ENCODE assay signal across 1 cellular context in genomic region chr13:45826741-45827140, GRCh38.
TF ChIP-seq lines count a peak whose summit lies in the region.

No MANE protein-coding gene starts in this region.

TF ChIP-seq in GM12878, 131 proteins besides CTCF, POLR2A, EP300 and RAD21 (continued from another document):
- TF ChIP-seq BHLHE40 (IDR thresholded peaks at IDR 0.05; ENCODE audit: borderline replicate concordance in 1 of 2, low read depth in 2 of 2, low read length in 1 of 2) (peak in 1 of 2 experiments; percentile 29; a peak in 1 of 4 replicates), ZBTB11 (CRISPR knock-in tag; IDR thresholded peaks at IDR 0.05) (no peak), MTA3 (IDR thresholded peaks at IDR 0.05; ENCODE audit: borderline replicate concordance, low read length) (no peak), KAT2A (conservative IDR thresholded peaks at IDR 0.05; ENCODE audit: control insufficient read depth, low read depth, low read length) (no peak), TCF3 (IDR thresholded peaks at IDR 0.05; ENCODE audit: borderline replicate concordance, insufficient read depth, low read depth, low read length) (no peak), POLR2AphosphoS5 (IDR thresholded peaks at IDR 0.05; ENCODE audit: low read length) (no peak), E2F8 (IDR thresholded peaks at IDR 0.05; ENCODE audit: low read depth, partially characterized antibody) (no peak), RELB (IDR thresholded peaks at IDR 0.05; ENCODE audit: low read depth) (peak; percentile 43; the same call in 1 of the 2 replicates), YBX1 (IDR thresholded peaks at IDR 0.05) (no peak), ATF3 (IDR thresholded peaks at IDR 0.05; ENCODE audit: borderline replicate concordance, extremely low read depth, low read depth, low read length) (no peak), CBFB (IDR thresholded peaks at IDR 0.05; ENCODE audit: low read depth) (no peak), ATF2 (IDR thresholded peaks at IDR 0.05; ENCODE audit: low read length) (no peak), POU2F2 (IDR thresholded peaks at IDR 0.05; ENCODE audit: borderline replicate concordance, low read depth, low read length) (no peak), ZNF622 (IDR thresholded peaks at IDR 0.05) (no peak), IKZF1 (conservative IDR thresholded peaks at IDR 0.05) (peak; percentile 75), BMI1 (IDR thresholded peaks at IDR 0.05; ENCODE audit: borderline replicate concordance) (no peak), MYB (IDR thresholded peaks at IDR 0.05; ENCODE audit: borderline replicate concordance, low read depth, low read length) (0 out of 2 replicates have a peak, but pooled peaks have one; percentile 34), MLLT1 (IDR thresholded peaks at IDR 0.05) (0 out of 2 replicates have a peak, but pooled peaks have one; percentile 41), MTA2 (IDR thresholded peaks at IDR 0.05; ENCODE audit: low read depth) (peak; percentile 85), NBN (IDR thresholded peaks at IDR 0.05) (no peak), ZNF274 (IDR thresholded peaks at IDR 0.05; ENCODE audit: insufficient read depth, insufficient read length) (no peak), HSF1 (IDR thresholded peaks at IDR 0.05; ENCODE audit: low read depth, low read length) (no peak), DPF2 (IDR thresholded peaks at IDR 0.05) (0 out of 2 replicates have a peak, but pooled peaks have one; percentile 30), MEF2B (IDR thresholded peaks at IDR 0.05; ENCODE audit: partially characterized antibody, poor library complexity, severe bottlenecking) (peak; percentile 63), ATF7 (IDR thresholded peaks at IDR 0.05; ENCODE audit: low read depth) (0 out of 2 replicates have a peak, but pooled peaks have one; percentile 43), EGR1 (IDR thresholded peaks at IDR 0.05; ENCODE audit: borderline replicate concordance in 1 of 2, low read depth in 2 of 2, low read length in 2 of 2) (no peak), RAD51 (IDR thresholded peaks at IDR 0.05) (no peak), JUNB (IDR thresholded peaks at IDR 0.05) (no peak), ZZZ3 (IDR thresholded peaks at IDR 0.05; ENCODE audit: control insufficient read depth, insufficient read length, low read depth) (no peak), IRF3 (IDR thresholded peaks at IDR 0.05) (no peak), ZBTB4 (CRISPR knock-in tag; IDR thresholded peaks at IDR 0.05) (no peak), BCL11A (IDR thresholded peaks at IDR 0.05; ENCODE audit: low read depth, low read length) (no peak; the same call in 1 of the 2 replicates), PKNOX1 (IDR thresholded peaks at IDR 0.05) (peak; percentile 83), IKZF2 (IDR thresholded peaks at IDR 0.05) (peak; percentile 65 to 72; a peak in 2 of 4 replicates), SPI1 (IDR thresholded peaks at IDR 0.05; ENCODE audit: borderline replicate concordance, insufficient read depth, low read depth, low read length) (peak; percentile 5; the same call in 1 of the 2 replicates), SMAD1 (IDR thresholded peaks at IDR 0.05; ENCODE audit: low read depth, partially characterized antibody) (peak; percentile 80), SUPT20H (IDR thresholded peaks at IDR 0.05; ENCODE audit: borderline replicate concordance, control insufficient read depth, low read depth, low read length) (no peak)
TF ChIP-seq in GM12878: peak in this region for 17.
